ENCODE assay signal across 10 cellular contexts in the genomic region with DNA sequence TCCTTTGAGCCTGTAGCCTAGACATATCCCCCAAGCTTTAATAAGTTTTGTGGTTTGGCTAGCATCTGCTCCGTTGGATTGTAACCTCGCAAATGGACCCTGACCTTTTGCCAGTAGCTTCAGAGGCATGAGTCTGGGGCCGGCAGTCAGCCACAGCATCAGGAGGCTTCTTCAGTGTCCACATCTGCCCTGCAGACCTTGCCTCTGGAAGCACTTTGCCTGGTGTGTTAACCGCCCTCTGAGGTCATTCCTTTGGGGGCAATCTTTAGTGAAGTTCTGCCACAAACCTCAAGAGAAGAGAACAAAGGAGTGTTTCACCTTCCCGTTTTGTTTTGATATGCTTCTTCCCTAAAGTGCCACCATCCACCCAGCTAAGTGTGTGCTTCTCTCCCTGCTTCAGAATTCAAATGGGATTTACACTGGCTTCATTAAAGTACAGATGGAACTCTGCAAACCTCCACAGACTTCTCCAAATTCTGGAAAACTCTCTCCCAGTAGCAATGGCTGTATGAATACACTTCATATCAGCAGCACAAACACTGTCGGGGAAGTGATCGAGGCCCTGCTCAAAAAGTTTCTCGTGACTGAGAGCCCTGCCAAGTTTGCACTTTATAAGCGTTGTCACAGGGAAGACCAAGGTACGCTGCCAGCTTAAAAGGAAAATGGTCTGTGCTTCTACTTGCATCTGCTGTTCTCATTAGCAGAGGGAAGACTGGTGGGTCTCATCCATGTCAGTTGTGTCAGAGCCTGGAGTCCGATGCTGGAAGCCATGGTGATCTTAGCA.
A peak's percentile ranks its signal among the peaks of the same experiment; 100 is the strongest.
DNase-seq lines count a peak whose midpoint lies in the region; ATAC-seq and TF ChIP-seq lines count a peak whose summit lies in the region.
"Had no signal": no experiment of that assay in that cellular context is flagged by ENCODE, and none has a peak within 500 bp of the region (broad histone marks: within the 10 kb centered on the region; RNA-seq: fewer than 3 reads in every experiment).

No MANE protein-coding gene starts in this region.

- H3K27me3 Mint-ChIP-seq in T-helper 17 cell = no peaks in the 10 kb centered on the region

- TF ChIP-seq CTCF in HL-60 (IDR thresholded peaks at IDR 0.05; ENCODE audit: insufficient read depth, low read length) (no peak), fibroblast of villous mesenchyme (IDR thresholded peaks at IDR 0.05; ENCODE audit: insufficient read depth, low read depth, low read length) (no peak), sigmoid colon (IDR thresholded peaks at IDR 0.05) (no peak)

- H3K9me3 ChIP-seq in T-helper 17 cell (ENCODE audit: control insufficient read depth, low read length, poor library complexity, severe bottlenecking) (no peaks in the 10 kb centered on the region), sigmoid colon (no peaks in the 10 kb centered on the region)

- peak overlapping the region; percentile 52 for H3K4me3 Mint-ChIP-seq in T-helper 17 cell

- ATAC-seq in T-helper 17 cell = no peak
- no peak for ATAC-seq in HG03039 (IDR thresholded peaks at IDR 0.05; ENCODE audit: unreplicated experiment)
- no peak for ATAC-seq in HG03521 (IDR thresholded peaks at IDR 0.05; ENCODE audit: unreplicated experiment)

- no peak for TF ChIP-seq POLR2A in sigmoid colon (IDR thresholded peaks at IDR 0.05)

- H3K27me3 ChIP-seq in HL-60 (ENCODE audit: insufficient read depth, poor library complexity, severe bottlenecking) (no peaks in the 10 kb centered on the region), sigmoid colon (no peaks in the 10 kb centered on the region)

- DNase-seq in HL-60 (ENCODE audit: low read depth in 1 of 2, low spot score in 1 of 2) (peak in 1 of 2 experiments; percentile 73), T-helper 17 cell (no peak), fibroblast of villous mesenchyme (ENCODE audit: low read depth) (peak; percentile 91), sigmoid colon (peak; percentile 83), NAMALWA (ENCODE audit: low spot score) (no peak)
- DNase-seq: effector CD4-positive, alpha-beta T cell; NCI-H510A treated with DMSO at 0.1 percent for 48 hours; stimulated activated CD4-positive, alpha-beta T cell treated with anti-CD3 and anti-CD28 coated beads, Interleukin-2, amount 100 ng/mL, for 24 hours had no signal

- peak overlapping the region; percentile 43 for H3K27ac ChIP-seq in HL-60 (replicated peaks)
- peak overlapping the region; percentile 49 to 92 (median 80) for H3K27ac ChIP-seq in sigmoid colon

- TF ChIP-seq EP300 in sigmoid colon (IDR thresholded peaks at IDR 0.05) = peak in 2 of 4 donors; percentile 23 to 28

- H3K27ac Mint-ChIP-seq in T-helper 17 cell = peak overlapping the region; percentile 100

- peaks cover 53% of the 10 kb centered on the region for H3K4me1 Mint-ChIP-seq in T-helper 17 cell

- peaks cover 12% of the 10 kb centered on the region for H3K36me3 Mint-ChIP-seq in T-helper 17 cell (ENCODE audit: low read depth)

- H3K4me3 ChIP-seq in HL-60 (replicated peaks; ENCODE audit: insufficient read depth, low read length) = no peak overlapping the region
- H3K4me3 ChIP-seq in fibroblast of villous mesenchyme (ENCODE audit: low read depth, low read length) = no peak overlapping the region
- H3K4me3 ChIP-seq in sigmoid colon = no peak overlapping the region

- intact Hi-C loops in sigmoid colon (cut with DNase I) = no loop called here

- peaks cover 0 to 13% (median 0%) of the 10 kb centered on the region in 4 donors for H3K36me3 ChIP-seq in sigmoid colon

- peaks cover 0 to 75% (median 53%) of the 10 kb centered on the region in 4 donors for H3K4me1 ChIP-seq in sigmoid colon

- WGBS in sigmoid colon, 2 donors = 49 to 61% methylated on average over 11 of the region's 11 CpGs

Comparison
In these comparisons a context has a peak if more than half of its experiments do, and no peak if none do; other contexts are left out.
1. DNase-seq: peak in fibroblast of villous mesenchyme (single experiment) and sigmoid colon (single experiment); none in T-helper 17 cell (0 of 3) and NAMALWA (single experiment).